Comparison of ENCODE assay signal across 1 cellular context in genomic region chr9:90219548-90220118, GRCh38.
TF ChIP-seq lines count a peak whose summit lies in the region.

No MANE protein-coding gene starts in this region.

TF ChIP-seq in H1, 55 proteins besides CTCF, POLR2A, EP300 and RAD21 (continued from another document):
- no peak for TF ChIP-seq KDM1A (IDR thresholded peaks at IDR 0.05; ENCODE audit: borderline replicate concordance, low read length)
